Comparison of ENCODE assay signal across 19 cellular contexts in genomic region chr12:130710001-130710732, GRCh38. TPM values are rescaled to one million over a fixed set of nuclear protein-coding genes. Genes with fewer than 3 reads are reported as not detected.
DNase-seq lines count a peak whose midpoint lies in the region; TF ChIP-seq lines count a peak whose summit lies in the region.
"Had no signal": no experiment of that assay in that cellular context is flagged by ENCODE, and none has a peak within 500 bp of the region (broad histone marks: within the 10 kb centered on the region; RNA-seq: fewer than 3 reads in every experiment).

No MANE protein-coding gene starts in this region.

- no peaks in the 10 kb centered on the region for H3K4me1 ChIP-seq in HEK293 (ENCODE audit: control insufficient read depth, insufficient read depth, low read length)
- H3K4me1 ChIP-seq in osteoblast (ENCODE audit: insufficient read depth, low read length), result no peaks in the 10 kb centered on the region

- H2AFZ ChIP-seq in osteoblast (ENCODE audit: low read length), result no peak overlapping the region

- H3K9me3 ChIP-seq in HEK293 (ENCODE audit: control insufficient read depth, insufficient read depth, low read depth, low read length), result no peaks in the 10 kb centered on the region
- H3K9me3 ChIP-seq in osteoblast (ENCODE audit: low read depth, low read length), result no peaks in the 10 kb centered on the region

- no peak overlapping the region for H3K4me3 ChIP-seq in HEK293 (ENCODE audit: low read depth, low read length)
- no peak overlapping the region for H3K4me3 ChIP-seq in coronary artery
- no peak overlapping the region for H3K4me3 ChIP-seq in osteoblast (ENCODE audit: insufficient read depth, low read length)

- H3K27ac ChIP-seq in HEK293 (ENCODE audit: extremely low read depth, low read depth, low read length) (no peak overlapping the region), coronary artery (no peak overlapping the region), osteoblast (ENCODE audit: low read depth, low read length) (no peak overlapping the region)
- H3K27ac ChIP-seq: C4-2B, RWPE1 had no signal

- H3K4me2 ChIP-seq in osteoblast (ENCODE audit: insufficient read depth, low read length), result no peak overlapping the region

- POLR2A ChIA-PET in HEK293 (lab: Yijun Ruan, JAX), result no interaction called here

- H4K20me1 ChIP-seq in osteoblast (ENCODE audit: insufficient read depth, low read length), result no peaks in the 10 kb centered on the region

- in situ Hi-C loops in ACHN (cut with HindIII; ENCODE audit: low pct_ligation_motif_present, low pct_unique_long_range_greater_than_20kb, low sequenced_read_pairs), result no loop called here

- CTCF ChIA-PET in HEK293 (lab: Yijun Ruan, JAX), result no interaction called here

- H3K27me3 ChIP-seq in osteoblast (ENCODE audit: insufficient read depth, low read length), result no peaks in the 10 kb centered on the region

- H3K36me3 ChIP-seq in HEK293 (ENCODE audit: control insufficient read depth in 2 of 2, insufficient read depth in 1 of 2, low read length in 2 of 2) (no peaks in the 10 kb centered on the region), osteoblast (ENCODE audit: insufficient read depth, low read length) (no peaks in the 10 kb centered on the region)

- TF ChIP-seq CTCF in HEK293 (tag by site-specific recombination; IDR thresholded peaks at IDR 0.05) (no peak), coronary artery (IDR thresholded peaks at IDR 0.05) (no peak), osteoblast (IDR thresholded peaks at IDR 0.05; ENCODE audit: extremely low read depth, low read depth, low read length) (no peak)

- no peaks in the 10 kb centered on the region for H3K79me2 ChIP-seq in osteoblast (ENCODE audit: insufficient read depth, low read length)

- DNase-seq in DMS53 (lab: John Stamatoyannopoulos, UW) (peak; percentile 60), coronary artery (ENCODE audit: low spot score) (peak; percentile 36), osteoblast (ENCODE audit: insufficient read length, low spot score, missing footprints) (peak; percentile 75), ACHN (no peak), NK-92 (lab: John Stamatoyannopoulos, UW; ENCODE audit: unreplicated experiment) (no peak), cerebellar nuclear complex (lab: John Stamatoyannopoulos, UW) (no peak)
- DNase-seq: GDM1, H7, KG1, NCI-H1048, NCI-H1436, NCI-H1930, NCI-H446, NCI-H748 treated with DMSO at 0.1 percent for 48 hours, SIG-M5 had no signal

TF ChIP-seq in HEK293, 187 proteins besides CTCF, POLR2A, EP300 and RAD21:
- TF ChIP-seq, protein P1, sequence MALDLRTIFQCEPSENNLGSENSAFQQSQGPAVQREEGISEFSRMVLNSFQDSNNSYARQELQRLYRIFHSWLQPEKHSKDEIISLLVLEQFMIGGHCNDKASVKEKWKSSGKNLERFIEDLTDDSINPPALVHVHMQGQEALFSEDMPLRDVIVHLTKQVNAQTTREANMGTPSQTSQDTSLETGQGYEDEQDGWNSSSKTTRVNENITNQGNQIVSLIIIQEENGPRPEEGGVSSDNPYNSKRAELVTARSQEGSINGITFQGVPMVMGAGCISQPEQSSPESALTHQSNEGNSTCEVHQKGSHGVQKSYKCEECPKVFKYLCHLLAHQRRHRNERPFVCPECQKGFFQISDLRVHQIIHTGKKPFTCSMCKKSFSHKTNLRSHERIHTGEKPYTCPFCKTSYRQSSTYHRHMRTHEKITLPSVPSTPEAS (tag by site-specific recombination; IDR thresholded peaks at IDR 0.05), result peak; percentile 30; the same call in 1 of the 2 replicates
- TF ChIP-seq ZNF394 (tag by site-specific recombination; IDR thresholded peaks at IDR 0.05; ENCODE audit: borderline replicate concordance) (no peak), ZNF16 (tag by site-specific recombination; IDR thresholded peaks at IDR 0.05; ENCODE audit: low read depth) (no peak)

RNA-seq across cellular contexts. Expression of gene RIMBP2, which starts 5.9 kb away (rescaled TPM):
- not detected in 2 replicates for total RNA-seq in osteoblast
- total RNA-seq: HepG2 had no signal

Comparison
In these comparisons a context has a peak if more than half of its experiments do, and no peak if none do; other contexts are left out.
1. DNase-seq: peak in DMS53 (single experiment), coronary artery (single experiment) and osteoblast (single experiment); none in ACHN (single experiment), NK-92 (single experiment) and cerebellar nuclear complex (0 of 2).